ENCODE assay signal across 14 cellular contexts in the genomic region with DNA sequence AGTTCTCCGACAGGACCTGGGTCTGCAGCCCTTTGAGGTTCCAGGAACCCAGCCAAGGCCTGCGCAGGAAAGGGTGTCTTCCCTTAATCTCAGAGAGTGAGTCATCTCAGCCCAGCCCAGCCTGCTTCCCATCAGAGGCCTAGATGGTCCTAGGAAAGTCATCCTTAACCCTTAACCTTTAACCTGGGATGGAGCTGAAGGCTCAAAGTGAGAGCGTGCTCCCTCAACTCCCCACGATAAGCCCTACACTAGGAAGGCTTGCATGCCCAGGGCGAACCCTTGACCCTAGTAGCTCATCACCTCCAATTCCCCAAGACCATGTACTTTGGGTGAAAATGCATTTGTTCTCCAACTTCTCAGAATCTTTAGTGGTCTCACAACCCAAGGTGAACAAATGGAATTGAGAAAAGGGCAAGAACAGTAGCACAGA. TPM values are rescaled to one million over a fixed set of nuclear protein-coding genes. Genes with fewer than 3 reads are reported as not detected.
A peak's percentile ranks its signal among the peaks of the same experiment; 100 is the strongest.
DNase-seq lines count a peak whose midpoint lies in the region; ATAC-seq, FAIRE-seq and TF ChIP-seq lines count a peak whose summit lies in the region.
"Had no signal": no experiment of that assay in that cellular context is flagged by ENCODE, and none has a peak within 500 bp of the region (broad histone marks: within the 10 kb centered on the region; RNA-seq: fewer than 3 reads in every experiment).

No MANE protein-coding gene starts in this region.

- no peak overlapping the region for H2BK15ac ChIP-seq in H1 (ENCODE audit: low read length)

- CTCF ChIA-PET in H1 (lab: Charles Lee; ENCODE audit: partially characterized antibody), result interaction anchor here (1.0 to 3.9 kb wide), 21 partner anchors 9 to 155 kb away, joined by 3 to 31 read pairs (median 5); a partner anchor contains a TSS

- WGBS in H1 (ENCODE audit: extremely low coverage in 1 of 2, insufficient coverage in 1 of 2, insufficient read length in 1 of 2, insufficient replicate concordance in 2 of 2, low coverage in 1 of 2, low lambda C conversion rate in 2 of 2, missing lambda C conversion rate in 1 of 2), 2 experiments, result 93% methylated on average over 5 of the region's 5 CpGs; no CpG with 5 or more reads in 1 of the 2 experiments

- no peak; a peak in 1 of 3 replicates for TF ChIP-seq POLR2A in H1 (IDR thresholded peaks at IDR 0.05; ENCODE audit: control extremely low read depth in 1 of 2, low read depth in 2 of 2, low read length in 2 of 2)

- peaks cover 37% of the 10 kb centered on the region for H3K4me1 Mint-ChIP-seq in stimulated activated memory B cell treated with anti-CD40 and anti-IgM and Interleukin-4, amounts not matched to agents 10 μg/mL and 1 μg/mL and 100 μg/mL, for 72 hours
- peaks cover 25% of the 10 kb centered on the region for H3K4me1 Mint-ChIP-seq in endothelial cell (ENCODE audit: unreplicated experiment)

- intact Hi-C loops in left ventricle myocardium inferior (cut with micrococcal nuclease), result no loop called here
- intact Hi-C loops in Right ventricle myocardium inferior (cut with DNase I), result loop anchor here (10.0 kb wide), 1 partner anchor 300 kb away; a partner anchor contains a TSS

- POLR2A ChIA-PET in H1 (lab: Charles Lee; ENCODE audit: partially characterized antibody), result interaction anchor here (0.7 to 8.5 kb wide), 14 partner anchors 9 to 176 kb away, joined by 3 to 78 read pairs (median 6); a partner anchor contains a TSS

- ATAC-seq in Right ventricle myocardium inferior, result no peak
- ATAC-seq in stimulated activated memory B cell treated with anti-CD40 and anti-IgM and Interleukin-4, amounts not matched to agents 10 μg/mL and 1 μg/mL and 100 μg/mL, for 72 hours, result no peak
- ATAC-seq in GM19455 (IDR thresholded peaks at IDR 0.05; ENCODE audit: unreplicated experiment), result no peak
- no peak for ATAC-seq in HG02763 (IDR thresholded peaks at IDR 0.05; ENCODE audit: unreplicated experiment)
- ATAC-seq: activated CD8-positive, alpha-beta T cell treated with anti-CD3 and anti-CD28 coated beads, Interleukin-2, amount 10 ng/mL, durations not matched to agents 7 days and 5 days; body of pancreas had no signal

- no peaks in the 10 kb centered on the region for H4K20me1 ChIP-seq in H1 (replicated peaks in 1 of 2; ENCODE audit: control insufficient read depth in 1 of 2, insufficient read depth in 2 of 2, low read length in 2 of 2)

- H3K79me1 ChIP-seq in H1 (ENCODE audit: low read depth, low read length), result no peaks in the 10 kb centered on the region

- H4K8ac ChIP-seq in H1 (ENCODE audit: extremely low read depth, insufficient read depth, low read length), result no peak overlapping the region

- H3K23ac ChIP-seq in H1 (ENCODE audit: insufficient read length), result no peak overlapping the region

- DNase-seq in left ventricle myocardium inferior (no peak), Right ventricle myocardium inferior (ENCODE audit: missing footprints) (no peak), RCC 7860 (ENCODE audit: low spot score) (peak; percentile 12), H1 (ENCODE audit: low read depth in 1 of 2, low spot score in 2 of 2) (no peak), endothelial cell (ENCODE audit: low spot score) (no peak)
- DNase-seq: activated CD8-positive, alpha-beta T cell treated with anti-CD3 and anti-CD28 coated beads, Interleukin-2, amount 10 ng/mL, durations not matched to agents 7 days and 5 days; body of pancreas; foreskin melanocyte had no signal

- no peak overlapping the region for H2BK20ac ChIP-seq in H1 (ENCODE audit: low read length)

- 0 out of 2 replicates have a peak overlapping the region, but pooled peaks have one; percentile 41 for H2AK5ac ChIP-seq in H1 (ENCODE audit: low read depth, low read length)

- no peak for TF ChIP-seq EP300 in H1 (IDR thresholded peaks at IDR 0.05; ENCODE audit: borderline replicate concordance in 1 of 2, low read depth in 2 of 2, low read length in 2 of 2)

- H2BK12ac ChIP-seq in H1 (ENCODE audit: low read depth, low read length), result no peak overlapping the region

- H2BK5ac ChIP-seq in H1 (ENCODE audit: low read depth, low read length), result no peak overlapping the region

- H3K9me3 ChIP-seq in left ventricle myocardium inferior (replicated peaks) (no peaks in the 10 kb centered on the region), H1 (ENCODE audit: insufficient read depth in 2 of 2, low read depth in 1 of 2, low read length in 1 of 2) (no peaks in the 10 kb centered on the region)
- H3K9me3 ChIP-seq: body of pancreas, prostate gland had no signal

- no peak overlapping the region for H3K4ac ChIP-seq in H1 (replicated peaks; ENCODE audit: insufficient read length, low read depth, low read length)

- no peak overlapping the region for H2AFZ ChIP-seq in H1 (ENCODE audit: low read length)

- H2BK120ac ChIP-seq in H1 (replicated peaks; ENCODE audit: low read depth, low read length), result no peak overlapping the region

- H3K36me3 Mint-ChIP-seq in stimulated activated memory B cell treated with anti-CD40 and anti-IgM and Interleukin-4, amounts not matched to agents 10 μg/mL and 1 μg/mL and 100 μg/mL, for 72 hours, result peaks cover 26% of the 10 kb centered on the region
- peaks cover 16% of the 10 kb centered on the region for H3K36me3 Mint-ChIP-seq in endothelial cell (ENCODE audit: low read depth, unreplicated experiment)

- no peak overlapping the region for H3K14ac ChIP-seq in H1 (ENCODE audit: insufficient read length)

- no peak for TF ChIP-seq CTCF in left ventricle myocardium inferior (IDR thresholded peaks at IDR 0.05; ENCODE audit: borderline replicate concordance)
- TF ChIP-seq CTCF in H1 (IDR thresholded peaks at IDR 0.05; ENCODE audit: control extremely low read depth in 1 of 3, insufficient read depth in 1 of 3, low read depth in 1 of 3, low read length in 3 of 3), result no peak
- TF ChIP-seq CTCF in endothelial cell (IDR thresholded peaks at IDR 0.05; ENCODE audit: unreplicated experiment), result no peak

- H3K79me2 ChIP-seq in H1 (ENCODE audit: control insufficient read depth in 1 of 2, insufficient read depth in 2 of 2, low read length in 2 of 2), result no peaks in the 10 kb centered on the region

- TF ChIP-seq RAD21 in H1 (IDR thresholded peaks at IDR 0.05 in 1 of 2, conservative IDR thresholded peaks at IDR 0.05 in 1 of 2; ENCODE audit: low read depth in 2 of 2, low read length in 2 of 2), result no peak

- no peak overlapping the region; a peak in 1 of 7 replicates for H3K9ac ChIP-seq in H1 (replicated peaks in 1 of 4; ENCODE audit: extremely low read depth in 1 of 4, low read depth in 3 of 4, low read length in 3 of 4)

- H3K27me3 Mint-ChIP-seq in stimulated activated memory B cell treated with anti-CD40 and anti-IgM and Interleukin-4, amounts not matched to agents 10 μg/mL and 1 μg/mL and 100 μg/mL, for 72 hours, result no peaks in the 10 kb centered on the region
- H3K27me3 Mint-ChIP-seq in endothelial cell (ENCODE audit: unreplicated experiment), result peaks cover 14% of the 10 kb centered on the region
- H3K27me3 Mint-ChIP-seq: CD4-positive, CD25-positive, alpha-beta regulatory T cell; type B pancreatic cell had no signal

- peak overlapping the region; percentile 5 for H3K27ac ChIP-seq in left ventricle myocardium inferior (replicated peaks)
- no peak overlapping the region for H3K27ac ChIP-seq in H1 (ENCODE audit: low read depth, low read length)
- H3K27ac ChIP-seq: body of pancreas, prostate gland had no signal

- peaks cover 30% of the 10 kb centered on the region for H3K36me3 ChIP-seq in left ventricle myocardium inferior
- peaks cover 15 to 28% (median 22%) of the 10 kb centered on the region in 4 experiments for H3K36me3 ChIP-seq in H1 (ENCODE audit: control insufficient read depth in 2 of 4, insufficient read depth in 4 of 4, low read length in 3 of 4)
- H3K36me3 ChIP-seq: prostate gland had no signal

- H3K23me2 ChIP-seq in H1 (ENCODE audit: low read depth, low read length), result peaks cover 6% of the 10 kb centered on the region

- H3K27ac Mint-ChIP-seq in stimulated activated memory B cell treated with anti-CD40 and anti-IgM and Interleukin-4, amounts not matched to agents 10 μg/mL and 1 μg/mL and 100 μg/mL, for 72 hours, result peak overlapping the region; percentile 69
- no peak overlapping the region for H3K27ac Mint-ChIP-seq in endothelial cell (ENCODE audit: unreplicated experiment)

- no peaks in the 10 kb centered on the region for H3K27me3 ChIP-seq in left ventricle myocardium inferior (ENCODE audit: low read depth)
- no peaks in the 10 kb centered on the region for H3K27me3 ChIP-seq in H1 (replicated peaks in 1 of 4; ENCODE audit: control insufficient read depth in 3 of 4, extremely low read depth in 1 of 4, insufficient read depth in 3 of 4, low read length in 3 of 4)
- H3K27me3 ChIP-seq: body of pancreas had no signal

- H3K18ac ChIP-seq in H1 (ENCODE audit: extremely low read depth, low read length), result no peak overlapping the region

- H4K91ac ChIP-seq in H1 (replicated peaks; ENCODE audit: insufficient read length, low read length), result no peak overlapping the region

- no peak overlapping the region for H3K4me3 ChIP-seq in left ventricle myocardium inferior
- no peak overlapping the region for H3K4me3 ChIP-seq in H1 (ENCODE audit: extremely low read depth in 1 of 4, insufficient read depth in 2 of 4, low read depth in 3 of 4, low read length in 4 of 4)
- H3K4me3 ChIP-seq: body of pancreas, prostate gland had no signal

- H3K4me3 Mint-ChIP-seq in stimulated activated memory B cell treated with anti-CD40 and anti-IgM and Interleukin-4, amounts not matched to agents 10 μg/mL and 1 μg/mL and 100 μg/mL, for 72 hours, result no peak overlapping the region
- no peak overlapping the region for H3K4me3 Mint-ChIP-seq in endothelial cell (ENCODE audit: unreplicated experiment)
- H3K4me3 Mint-ChIP-seq: activated CD8-positive, alpha-beta T cell treated with anti-CD3 and anti-CD28 coated beads, Interleukin-2, amount 10 ng/mL, durations not matched to agents 7 days and 5 days had no signal

- FAIRE-seq in RCC 7860 (lab: Jason Lieb, UNC), result no peak
- no peak for FAIRE-seq in H1 (lab: Jason Lieb, UNC)

- no peak overlapping the region for H3K56ac ChIP-seq in H1 (replicated peaks; ENCODE audit: insufficient read length, low read depth, low read length)

- H3K4me1 ChIP-seq in left ventricle myocardium inferior (peaks cover 20% of the 10 kb centered on the region), H1 (replicated peaks in 1 of 4; ENCODE audit: control insufficient read depth in 3 of 4, insufficient read depth in 4 of 4, low read length in 3 of 4) (peaks cover 0 to 13% (median 4%) of the 10 kb centered on the region in 4 experiments; a peak in 6 of 7 replicates)
- H3K4me1 ChIP-seq: prostate gland had no signal

- no peaks in the 10 kb centered on the region for H3K9me3 Mint-ChIP-seq in stimulated activated memory B cell treated with anti-CD40 and anti-IgM and Interleukin-4, amounts not matched to agents 10 μg/mL and 1 μg/mL and 100 μg/mL, for 72 hours
- no peaks in the 10 kb centered on the region for H3K9me3 Mint-ChIP-seq in endothelial cell (ENCODE audit: unreplicated experiment)
- H3K9me3 Mint-ChIP-seq: CD4-positive, CD25-positive, alpha-beta regulatory T cell; type B pancreatic cell had no signal

- no peak overlapping the region for H4K5ac ChIP-seq in H1 (ENCODE audit: insufficient read length, low read depth, low read length)

- H3K4me2 ChIP-seq in H1 (ENCODE audit: insufficient read depth in 1 of 2, low read depth in 2 of 2, low read length in 2 of 2), result no peak overlapping the region

RNA-seq across cellular contexts. Expression of a gene that starts 4.8 kb away (rescaled TPM):
- total RNA-seq in left ventricle myocardium inferior, result 28.7 TPM
- 40.8 TPM for total RNA-seq in Right ventricle myocardium inferior
- 103 and 106 TPM in 2 replicates for total RNA-seq in H1 (2021; fragmentation: NEBNext Ultra II Directional; extraction: Animal tissue kit (Norgen Biotek cat#: 25700))
- polyA plus RNA-seq in H1 (2011; rRNA removed), result 53.7 and 72.5 TPM in 2 replicates
- 64.5 TPM for polyA plus RNA-seq in H1 (2011; cell fraction: cytosol; rRNA removed)
- 132 TPM for polyA plus RNA-seq in H1 (2011; cell fraction: nucleus; rRNA removed)
- polyA plus RNA-seq in H1 (2012, experiment 1 of 2), result 47.6 to 71.4 TPM (median 64.4 TPM) in 4 replicates
- polyA plus RNA-seq in H1 (2012, experiment 2 of 2), result 60.9 TPM
- polyA plus RNA-seq in H1 (2013, experiment 1 of 2), result 50.8 TPM
- polyA plus RNA-seq in H1 (2013, experiment 2 of 2), result 46.4 TPM
- 51.4 and 62.5 TPM in 2 replicates for polyA minus RNA-seq in H1 (2011; rRNA and poly(A)+ RNA removed)
- 36.7 TPM for polyA minus RNA-seq in H1 (2011; cell fraction: cytosol; rRNA and poly(A)+ RNA removed)
- polyA minus RNA-seq in H1 (2011; cell fraction: nucleus; rRNA and poly(A)+ RNA removed), result 68.0 TPM
- 152 TPM for total RNA-seq in endothelial cell (ENCODE audit: unreplicated experiment)

RNA-seq across cellular contexts. Expression of a gene that starts 15.0 kb away (rescaled TPM):
- total RNA-seq in left ventricle myocardium inferior (53.9 TPM), Right ventricle myocardium inferior (57.5 TPM), endothelial cell (ENCODE audit: unreplicated experiment) (63.8 TPM)
- total RNA-seq in H1 (2021; fragmentation: NEBNext Ultra II Directional; extraction: Animal tissue kit (Norgen Biotek cat#: 25700)), result 102 and 106 TPM in 2 replicates
- polyA plus RNA-seq in H1 (2011; rRNA removed), result 14.7 and 18.0 TPM in 2 replicates
- polyA plus RNA-seq in H1 (2011; cell fraction: cytosol; rRNA removed), result 31.4 TPM
- polyA plus RNA-seq in H1 (2011; cell fraction: nucleus; rRNA removed), result 55.2 TPM
- polyA plus RNA-seq in H1 (2012, experiment 1 of 2), result 66.1 to 73.3 TPM (median 70.8 TPM) in 4 replicates
- polyA plus RNA-seq in H1 (2012, experiment 2 of 2), result 36.4 TPM
- polyA plus RNA-seq in H1 (2013, experiment 1 of 2), result 64.9 TPM
- polyA plus RNA-seq in H1 (2013, experiment 2 of 2), result 63.5 TPM
- 24.9 and 28.4 TPM in 2 replicates for polyA minus RNA-seq in H1 (2011; rRNA and poly(A)+ RNA removed)
- polyA minus RNA-seq in H1 (2011; cell fraction: cytosol; rRNA and poly(A)+ RNA removed), result 30.1 TPM
- polyA minus RNA-seq in H1 (2011; cell fraction: nucleus; rRNA and poly(A)+ RNA removed), result 42.4 TPM

RNA-seq across cellular contexts. Expression of a gene that starts 17.7 kb away (rescaled TPM):
- 20.9 TPM for total RNA-seq in left ventricle myocardium inferior
- 20.8 TPM for total RNA-seq in Right ventricle myocardium inferior
- 15.7 and 18.5 TPM in 2 replicates for total RNA-seq in H1 (2021; fragmentation: NEBNext Ultra II Directional; extraction: Animal tissue kit (Norgen Biotek cat#: 25700))
- 30.5 and 34.7 TPM in 2 replicates for polyA plus RNA-seq in H1 (2011; rRNA removed)
- 35.0 TPM for polyA plus RNA-seq in H1 (2011; cell fraction: cytosol; rRNA removed)
- polyA plus RNA-seq in H1 (2011; cell fraction: nucleus; rRNA removed), result 123 TPM
- polyA plus RNA-seq in H1 (2012, experiment 1 of 2), result 20.5 to 27.2 TPM (median 24.5 TPM) in 4 replicates
- polyA plus RNA-seq in H1 (2012, experiment 2 of 2), result 25.0 TPM
- 20.5 TPM for polyA plus RNA-seq in H1 (2013, experiment 1 of 2)
- 20.9 TPM for polyA plus RNA-seq in H1 (2013, experiment 2 of 2)
- polyA minus RNA-seq in H1 (2011; rRNA and poly(A)+ RNA removed), result 17.9 and 21.7 TPM in 2 replicates
- 10.3 TPM for polyA minus RNA-seq in H1 (2011; cell fraction: cytosol; rRNA and poly(A)+ RNA removed)
- 18.4 TPM for polyA minus RNA-seq in H1 (2011; cell fraction: nucleus; rRNA and poly(A)+ RNA removed)
- total RNA-seq in endothelial cell (ENCODE audit: unreplicated experiment), result 39.2 TPM

RNA-seq across cellular contexts. Expression of a gene that starts 34.0 kb away (rescaled TPM):
- total RNA-seq in left ventricle myocardium inferior (12.9 TPM), Right ventricle myocardium inferior (14.5 TPM), endothelial cell (ENCODE audit: unreplicated experiment) (not detected)
- total RNA-seq in H1 (2021; fragmentation: NEBNext Ultra II Directional; extraction: Animal tissue kit (Norgen Biotek cat#: 25700)), result 0.19 TPM in 1 of 2 replicates, not detected in the other
- polyA plus RNA-seq in H1 (2011; rRNA removed), result 0.05 and 0.09 TPM in 2 replicates
- 0.05 TPM for polyA plus RNA-seq in H1 (2011; cell fraction: cytosol; rRNA removed)
- 0.17 TPM for polyA plus RNA-seq in H1 (2011; cell fraction: nucleus; rRNA removed)
- 1.7 to 2.5 TPM (median 2.3 TPM) in 4 replicates for polyA plus RNA-seq in H1 (2012, experiment 1 of 2)
- 0.79 TPM for polyA plus RNA-seq in H1 (2012, experiment 2 of 2)
- polyA plus RNA-seq in H1 (2013, experiment 1 of 2), result 0.06 TPM
- 0.04 TPM for polyA plus RNA-seq in H1 (2013, experiment 2 of 2)
- polyA minus RNA-seq in H1 (2011; rRNA and poly(A)+ RNA removed), result 0.10 TPM in 1 of 2 replicates, not detected in the other
- not detected for polyA minus RNA-seq in H1 (2011; cell fraction: cytosol; rRNA and poly(A)+ RNA removed)
- polyA minus RNA-seq in H1 (2011; cell fraction: nucleus; rRNA and poly(A)+ RNA removed), result not detected
- total RNA-seq: CD4-positive, CD25-positive, alpha-beta regulatory T cell had no signal
